In the genomic region with DNA sequence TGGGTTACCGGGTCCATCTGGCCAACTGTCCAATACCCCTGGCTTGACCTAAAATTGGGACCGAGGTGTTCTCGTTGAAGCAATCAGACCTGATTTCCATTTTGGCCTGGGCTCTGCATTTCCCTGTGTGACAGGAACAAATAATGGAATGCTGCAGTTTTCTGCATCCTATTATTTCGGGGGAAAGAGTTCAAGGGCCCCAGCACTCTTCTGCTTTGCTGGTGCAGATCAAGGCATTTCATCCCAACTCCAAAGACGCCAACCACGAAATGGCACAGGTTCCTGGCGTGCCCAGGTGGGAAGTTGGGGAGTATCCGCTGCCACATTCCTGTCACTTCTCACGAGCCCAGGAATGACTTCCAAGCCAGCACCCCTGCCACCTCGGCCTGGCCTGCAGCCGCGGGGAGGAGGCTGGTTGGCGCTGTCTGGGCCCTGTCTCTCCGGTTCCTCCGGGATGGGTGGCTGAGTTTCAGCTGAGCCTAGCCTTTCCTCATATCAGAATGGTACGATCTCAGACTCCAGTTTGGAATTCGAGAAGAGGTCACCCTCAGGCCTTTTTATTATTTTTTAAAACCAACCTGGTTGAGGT, we compare ENCODE assay signal across 15 cellular contexts.
"Had no signal": no experiment of that assay in that cellular context is flagged by ENCODE, and none has a peak within 500 bp of the region (broad histone marks: within the 10 kb centered on the region; RNA-seq: fewer than 3 reads in every experiment).

No MANE protein-coding gene starts in this region.

- H3K9me3 Mint-ChIP-seq: activated naive CD4-positive, alpha-beta T cell treated with anti-CD3 and anti-CD28 coated beads, Interleukin-2, amount 50 U/mL, for 72 hours; effector memory CD8-positive, alpha-beta T cell; naive thymus-derived CD8-positive, alpha-beta T cell; T-helper 2 cell treated with Interferon-gamma antibody and Interleukin-4, amounts not matched to agents 5 μg/mL and 100 μg/mL, for 36 hours had no signal

- H3K36me3 ChIP-seq: sigmoid colon, SJCRH30, tibial nerve had no signal

- ATAC-seq: activated naive CD4-positive, alpha-beta T cell treated with anti-CD3 and anti-CD28 coated beads, Interleukin-2, amount 50 U/mL, for 72 hours; effector memory CD8-positive, alpha-beta T cell; left colon; mucosa of descending colon; naive thymus-derived CD8-positive, alpha-beta T cell had no signal

- H3K4me3 Mint-ChIP-seq: effector memory CD8-positive, alpha-beta T cell; naive thymus-derived CD8-positive, alpha-beta T cell; T-helper 2 cell treated with Interferon-gamma antibody and Interleukin-4, amounts not matched to agents 5 μg/mL and 100 μg/mL, for 36 hours had no signal

- H3K4me3 ChIP-seq: mucosa of descending colon, SJCRH30, tibial nerve had no signal

- H3K27me3 ChIP-seq: sigmoid colon, SJCRH30, tibial nerve had no signal

- DNase-seq: activated CD4-positive, alpha-beta T cell treated with anti-CD3 and anti-CD28 coated beads, Interleukin-2, amount 50 U/mL, for 1 hour; activated T-cell treated with anti-CD3 and anti-CD28 coated beads, Interleukin-2, amount 50 U/mL, for 1 hour; cortex of kidney; effector memory CD8-positive, alpha-beta T cell; left colon; mucosa of descending colon; naive thymus-derived CD8-positive, alpha-beta T cell; SJCRH30; stimulated activated CD4-positive, alpha-beta T cell treated with anti-CD3 and anti-CD28 coated beads, Interleukin-4, amount 100 ng/mL, for 4 hours had no signal

- FAIRE-seq: bronchial epithelial cell had no signal

- H3K27ac ChIP-seq: SJCRH30 had no signal

- H3K36me3 Mint-ChIP-seq: activated naive CD4-positive, alpha-beta T cell treated with anti-CD3 and anti-CD28 coated beads, Interleukin-2, amount 50 U/mL, for 72 hours; naive thymus-derived CD8-positive, alpha-beta T cell had no signal

- H3K9me3 ChIP-seq: mucosa of descending colon, sigmoid colon, SJCRH30, tibial nerve had no signal

- H3K4me1 ChIP-seq: SJCRH30 had no signal

- H3K27ac Mint-ChIP-seq: activated naive CD4-positive, alpha-beta T cell treated with anti-CD3 and anti-CD28 coated beads, Interleukin-2, amount 50 U/mL, for 72 hours; effector memory CD8-positive, alpha-beta T cell; progenitor cell of endocrine pancreas; T-helper 2 cell treated with Interferon-gamma antibody and Interleukin-4, amounts not matched to agents 5 μg/mL and 100 μg/mL, for 36 hours had no signal
